ENCODE assay signal across 8 cellular contexts in the genomic region with DNA sequence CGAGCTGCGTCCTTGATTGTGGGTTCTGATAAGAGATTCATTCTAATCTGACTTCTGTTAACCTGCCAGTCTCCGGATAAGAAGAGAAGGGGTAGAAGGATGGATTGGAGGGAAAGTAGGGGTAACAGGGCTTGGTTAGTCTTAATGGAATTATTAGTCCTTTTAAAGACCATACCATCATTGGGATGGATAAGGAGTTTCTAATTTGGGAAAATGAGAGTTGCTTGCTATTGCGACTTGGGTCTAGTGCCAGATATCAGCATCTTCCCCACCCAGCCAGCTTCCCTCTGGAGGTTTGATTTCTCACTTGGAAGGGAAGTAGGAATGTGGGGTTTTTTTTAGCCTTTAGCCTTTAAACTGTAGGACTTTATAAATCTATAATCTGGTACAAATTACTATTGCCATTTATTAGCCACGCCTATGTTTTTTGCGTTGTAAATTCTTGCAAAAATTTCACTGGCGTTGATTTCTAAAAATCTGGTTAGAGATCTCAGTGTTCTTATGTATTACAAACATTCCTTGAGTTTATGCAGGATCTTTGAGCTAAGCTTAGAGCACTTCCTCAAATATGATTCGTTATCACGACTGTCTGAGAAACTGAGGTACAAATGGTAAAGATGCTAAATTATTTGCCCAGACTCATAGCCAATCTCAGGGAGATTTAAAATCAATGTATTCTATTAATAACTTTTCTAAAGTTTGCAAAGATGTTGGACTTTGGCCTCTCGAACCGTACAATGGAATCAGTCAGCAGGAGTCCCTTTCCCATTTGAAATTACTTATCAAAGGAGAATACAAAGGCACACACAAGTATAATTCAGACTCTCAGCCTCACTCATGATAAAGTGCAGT. TPM values are rescaled to one million over a fixed set of nuclear protein-coding genes. Genes with fewer than 3 reads are reported as not detected.
A peak's percentile ranks its signal among the peaks of the same experiment; 100 is the strongest.
DNase-seq lines count a peak whose midpoint lies in the region; ATAC-seq and TF ChIP-seq lines count a peak whose summit lies in the region.

No MANE protein-coding gene starts in this region.

- H3K27ac Mint-ChIP-seq in activated CD4-positive, alpha-beta T cell treated with anti-CD3 and anti-CD28 coated beads, Interleukin-2, amount 10 ng/mL, durations not matched to agents 24 days and 14 days: peak overlapping the region; percentile 86
- peak overlapping the region; percentile 97 for H3K27ac Mint-ChIP-seq in activated naive CD8-positive, alpha-beta T cell treated with anti-CD3 and anti-CD28 coated beads for 36 hours

- peaks cover 15% of the 10 kb centered on the region for H3K27me3 Mint-ChIP-seq in activated CD4-positive, alpha-beta T cell treated with anti-CD3 and anti-CD28 coated beads, Interleukin-2, amount 10 ng/mL, durations not matched to agents 24 days and 14 days
- no peaks in the 10 kb centered on the region for H3K27me3 Mint-ChIP-seq in activated naive CD8-positive, alpha-beta T cell treated with anti-CD3 and anti-CD28 coated beads for 36 hours

- no peaks in the 10 kb centered on the region for H3K36me3 ChIP-seq in kidney epithelial cell (ENCODE audit: control insufficient read depth, insufficient read depth, low read length)

- ATAC-seq in GM19035 (IDR thresholded peaks at IDR 0.05; ENCODE audit: unreplicated experiment): no peak

- H3K4me3 Mint-ChIP-seq in activated CD4-positive, alpha-beta T cell treated with anti-CD3 and anti-CD28 coated beads, Interleukin-2, amount 10 ng/mL, durations not matched to agents 24 days and 14 days: peak overlapping the region; percentile 89
- H3K4me3 Mint-ChIP-seq in activated naive CD8-positive, alpha-beta T cell treated with anti-CD3 and anti-CD28 coated beads for 36 hours: peak overlapping the region; percentile 99

- H3K9me3 Mint-ChIP-seq in activated CD4-positive, alpha-beta T cell treated with anti-CD3 and anti-CD28 coated beads, Interleukin-2, amount 10 ng/mL, durations not matched to agents 24 days and 14 days: no peaks in the 10 kb centered on the region
- H3K9me3 Mint-ChIP-seq in activated naive CD8-positive, alpha-beta T cell treated with anti-CD3 and anti-CD28 coated beads for 36 hours: peaks cover 1% of the 10 kb centered on the region

- DNase-seq in activated CD4-positive, alpha-beta T cell treated with anti-CD3 and anti-CD28 coated beads, Interleukin-2, amount 10 ng/mL, durations not matched to agents 24 days and 14 days: no peak
- DNase-seq in activated CD4-positive, alpha-beta T cell treated with anti-CD3 and anti-CD28 coated beads for 4 hours: no peak
- no peak for DNase-seq in activated naive CD8-positive, alpha-beta T cell treated with anti-CD3 and anti-CD28 coated beads for 36 hours
- DNase-seq in kidney epithelial cell (ENCODE audit: low read depth) (no peak), putamen (ENCODE audit: low spot score) (no peak), epidermal melanocyte (ENCODE audit: insufficient read length, low spot score) (no peak)

- intact Hi-C loops in activated CD4-positive, alpha-beta T cell treated with anti-CD3 and anti-CD28 coated beads, Interleukin-2, amount 10 ng/mL, durations not matched to agents 24 days and 14 days (cut with micrococcal nuclease): loop anchor here (1.0 to 5.0 kb wide), 5 partner anchors 7 to 340 kb away; a partner anchor contains a TSS

- H3K4me1 Mint-ChIP-seq in activated CD4-positive, alpha-beta T cell treated with anti-CD3 and anti-CD28 coated beads, Interleukin-2, amount 10 ng/mL, durations not matched to agents 24 days and 14 days: peaks cover 51% of the 10 kb centered on the region
- peaks cover 47% of the 10 kb centered on the region for H3K4me1 Mint-ChIP-seq in activated naive CD8-positive, alpha-beta T cell treated with anti-CD3 and anti-CD28 coated beads for 36 hours

- peak overlapping the region; percentile 90 for H3K4me3 ChIP-seq in kidney epithelial cell (ENCODE audit: low read depth, low read length)

- peak overlapping the region; percentile 80 for H3K27ac ChIP-seq in temporal lobe (ENCODE audit: low read depth, low read length)

- no peak for TF ChIP-seq CTCF in kidney epithelial cell (IDR thresholded peaks at IDR 0.05; ENCODE audit: insufficient read depth, low read length, poor library complexity, severe bottlenecking)

- H3K36me3 Mint-ChIP-seq in activated CD4-positive, alpha-beta T cell treated with anti-CD3 and anti-CD28 coated beads, Interleukin-2, amount 10 ng/mL, durations not matched to agents 24 days and 14 days (ENCODE audit: low read depth): peaks cover 1% of the 10 kb centered on the region
- H3K36me3 Mint-ChIP-seq in activated naive CD8-positive, alpha-beta T cell treated with anti-CD3 and anti-CD28 coated beads for 36 hours: peaks cover 3% of the 10 kb centered on the region

- no peaks in the 10 kb centered on the region for H3K27me3 ChIP-seq in kidney epithelial cell (ENCODE audit: control insufficient read depth, insufficient read depth, low read length)

RNA-seq across cellular contexts. Expression of a gene that starts 1.3 kb away (rescaled TPM):
- 40.4 and 45.2 TPM in 2 replicates for total RNA-seq in activated CD4-positive, alpha-beta T cell treated with anti-CD3 and anti-CD28 coated beads, Interleukin-2, amount 10 ng/mL, durations not matched to agents 24 days and 14 days
- 10 to 100 TPM; 37.4 to 42.6 TPM for total RNA-seq in activated naive CD8-positive, alpha-beta T cell treated with anti-CD3 and anti-CD28 coated beads for 36 hours
- total RNA-seq in kidney epithelial cell (21.2 and 27.5 TPM in 2 replicates), temporal lobe (33.2 TPM)

RNA-seq across cellular contexts. Expression of a gene that starts 54.8 kb away (rescaled TPM):
- 41.6 and 44.3 TPM in 2 replicates for total RNA-seq in activated CD4-positive, alpha-beta T cell treated with anti-CD3 and anti-CD28 coated beads, Interleukin-2, amount 10 ng/mL, durations not matched to agents 24 days and 14 days
- 10 to 100 TPM; 40.1 to 41.1 TPM for total RNA-seq in activated naive CD8-positive, alpha-beta T cell treated with anti-CD3 and anti-CD28 coated beads for 36 hours
- total RNA-seq in kidney epithelial cell (53.6 and 57.5 TPM in 2 replicates), temporal lobe (23.1 TPM)
